In the genomic region with DNA sequence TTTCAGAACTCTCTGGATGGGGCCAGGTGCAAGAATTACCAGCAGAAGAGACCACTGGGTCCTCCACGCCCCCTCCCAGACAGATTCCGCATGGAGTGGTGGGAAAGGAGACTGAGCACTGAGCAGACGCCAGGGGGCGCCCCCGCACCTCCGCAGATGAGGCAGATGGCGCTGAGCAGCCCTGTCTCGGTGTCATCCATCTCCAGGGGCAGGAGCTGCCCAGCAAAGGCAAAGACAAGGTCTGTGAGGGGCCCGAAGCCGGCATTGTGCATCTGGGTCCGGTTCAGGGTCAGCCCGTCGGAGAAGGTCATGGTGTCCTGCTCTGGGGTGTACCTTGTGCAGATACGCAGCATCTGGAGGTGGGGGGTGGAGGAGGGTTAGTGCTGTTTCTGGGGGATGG, we compare ENCODE assay signal across 8 cellular contexts. TPM values are rescaled to one million over a fixed set of nuclear protein-coding genes. Genes with fewer than 3 reads are reported as not detected.
DNase-seq lines count a peak whose midpoint lies in the region; ATAC-seq lines count a peak whose summit lies in the region.

No MANE protein-coding gene starts in this region.

- peaks cover 67% of the 10 kb centered on the region for H3K4me1 Mint-ChIP-seq in activated naive CD8-positive, alpha-beta T cell (ENCODE audit: low read depth)

- peak; percentile 74 for DNase-seq in NK-92 treated with Interleukin-12 subunit alpha and Interleukin-12 subunit beta, amount 100 ng/mL, for 24 hours (lab: John Stamatoyannopoulos, UW)
- DNase-seq in NK-92 (lab: John Stamatoyannopoulos, UW; ENCODE audit: unreplicated experiment) (no peak), NCI-H1092 treated with DMSO at 0.1 percent for 48 hours (lab: John Stamatoyannopoulos, UW) (peak; percentile 58), SW 1271 (lab: John Stamatoyannopoulos, UW) (peak; percentile 22 to 68), cardiac septum (ENCODE audit: low spot score) (peak; percentile 94), retina (peak; percentile 90)

- peak overlapping the region; percentile 5 for H3K4me3 Mint-ChIP-seq in activated naive CD8-positive, alpha-beta T cell

- H3K9me3 Mint-ChIP-seq in activated naive CD8-positive, alpha-beta T cell (ENCODE audit: low read depth) = no peaks in the 10 kb centered on the region

- H3K36me3 Mint-ChIP-seq in activated naive CD8-positive, alpha-beta T cell = no peaks in the 10 kb centered on the region

- H3K27ac Mint-ChIP-seq in activated naive CD8-positive, alpha-beta T cell = peak overlapping the region; percentile 72

- no peaks in the 10 kb centered on the region for H3K27me3 Mint-ChIP-seq in activated naive CD8-positive, alpha-beta T cell

- no peak for ATAC-seq in HG02852 (IDR thresholded peaks at IDR 0.05; ENCODE audit: unreplicated experiment)

- intact Hi-C loops in cardiac septum (cut with DNase I) = loop anchor here (1.0 kb wide), 1 partner anchor 73 kb away; no protein-coding TSS in a partner anchor

RNA-seq across cellular contexts. Expression of gene ITGB7, which starts 6.3 kb away (rescaled TPM):
- 1.4 TPM for total RNA-seq in cardiac septum

RNA-seq across cellular contexts. Expression of gene RARG, which starts 18.7 kb away (rescaled TPM):
- total RNA-seq in cardiac septum = 21.2 TPM

RNA-seq across cellular contexts. Expression of gene CSAD, which starts 32.6 kb away (rescaled TPM):
- 16.5 TPM for total RNA-seq in cardiac septum

RNA-seq across cellular contexts. Expression of gene ZNF740, which starts 32.8 kb away (rescaled TPM):
- total RNA-seq in cardiac septum = 19.2 TPM

RNA-seq across cellular contexts. Expression of gene ESPL1, which starts 54.8 kb away (rescaled TPM):
- total RNA-seq in cardiac septum = 0.16 TPM
